In genomic region chr10:25382029-25382810, GRCh38 we compare ENCODE assay signal across 1 cellular context.
TF ChIP-seq lines count a peak whose summit lies in the region.

No MANE protein-coding gene starts in this region.

TF ChIP-seq in H1, 55 proteins besides CTCF, POLR2A, EP300 and RAD21 (continued from another document):
- TF ChIP-seq RBBP5 (IDR thresholded peaks at IDR 0.05; ENCODE audit: borderline replicate concordance, low read depth, low read length) (no peak), MAFK (IDR thresholded peaks at IDR 0.05; ENCODE audit: low read depth, low read length) (no peak), GTF2F1 (IDR thresholded peaks at IDR 0.05; ENCODE audit: borderline replicate concordance, low read depth, low read length) (no peak)
